1 cellular context compared by ENCODE assay signal in the genomic region with DNA sequence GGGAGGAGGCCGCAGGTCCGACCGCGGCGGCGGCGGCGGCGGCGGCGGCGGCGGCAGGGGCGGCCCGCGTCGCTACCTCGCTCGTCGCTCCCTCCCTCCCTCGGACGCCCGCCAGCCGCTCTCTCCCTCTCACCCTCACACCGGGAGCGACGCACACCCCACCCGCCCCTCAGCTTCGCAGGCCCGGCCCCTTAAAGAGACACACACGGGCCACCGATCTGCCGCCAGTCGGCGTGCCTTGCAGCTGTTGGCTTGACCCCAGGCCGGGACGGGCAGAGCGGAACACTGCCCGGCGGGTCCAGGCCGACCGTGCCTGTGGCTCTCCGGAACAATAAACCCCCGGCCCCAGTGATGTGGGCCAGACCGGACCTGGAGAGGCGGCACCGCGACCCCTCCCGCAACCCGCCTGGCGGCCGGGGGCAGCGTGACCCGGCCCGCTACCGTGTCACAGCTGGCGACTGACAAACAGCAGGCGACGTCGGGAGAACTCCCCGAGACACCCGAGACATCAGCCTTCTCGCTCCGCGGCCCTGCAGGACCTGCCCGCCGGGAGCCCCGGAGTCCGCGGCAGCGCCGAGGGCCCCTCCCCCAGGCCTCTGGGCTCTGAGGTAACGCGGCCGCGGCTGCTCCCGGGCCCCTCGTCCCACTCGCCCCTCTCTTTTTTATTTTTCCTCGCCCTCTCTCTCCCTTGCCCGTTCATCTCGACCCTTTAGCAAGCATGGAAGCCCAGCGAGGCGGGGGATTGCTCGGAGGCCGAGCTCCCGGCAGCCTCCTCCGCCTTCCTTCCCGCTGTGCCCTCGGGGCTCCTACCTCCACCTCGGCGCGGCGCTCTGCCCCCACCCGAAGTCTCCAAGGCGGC.
TF ChIP-seq lines count a peak whose summit lies in the region.

A gene with protein sequence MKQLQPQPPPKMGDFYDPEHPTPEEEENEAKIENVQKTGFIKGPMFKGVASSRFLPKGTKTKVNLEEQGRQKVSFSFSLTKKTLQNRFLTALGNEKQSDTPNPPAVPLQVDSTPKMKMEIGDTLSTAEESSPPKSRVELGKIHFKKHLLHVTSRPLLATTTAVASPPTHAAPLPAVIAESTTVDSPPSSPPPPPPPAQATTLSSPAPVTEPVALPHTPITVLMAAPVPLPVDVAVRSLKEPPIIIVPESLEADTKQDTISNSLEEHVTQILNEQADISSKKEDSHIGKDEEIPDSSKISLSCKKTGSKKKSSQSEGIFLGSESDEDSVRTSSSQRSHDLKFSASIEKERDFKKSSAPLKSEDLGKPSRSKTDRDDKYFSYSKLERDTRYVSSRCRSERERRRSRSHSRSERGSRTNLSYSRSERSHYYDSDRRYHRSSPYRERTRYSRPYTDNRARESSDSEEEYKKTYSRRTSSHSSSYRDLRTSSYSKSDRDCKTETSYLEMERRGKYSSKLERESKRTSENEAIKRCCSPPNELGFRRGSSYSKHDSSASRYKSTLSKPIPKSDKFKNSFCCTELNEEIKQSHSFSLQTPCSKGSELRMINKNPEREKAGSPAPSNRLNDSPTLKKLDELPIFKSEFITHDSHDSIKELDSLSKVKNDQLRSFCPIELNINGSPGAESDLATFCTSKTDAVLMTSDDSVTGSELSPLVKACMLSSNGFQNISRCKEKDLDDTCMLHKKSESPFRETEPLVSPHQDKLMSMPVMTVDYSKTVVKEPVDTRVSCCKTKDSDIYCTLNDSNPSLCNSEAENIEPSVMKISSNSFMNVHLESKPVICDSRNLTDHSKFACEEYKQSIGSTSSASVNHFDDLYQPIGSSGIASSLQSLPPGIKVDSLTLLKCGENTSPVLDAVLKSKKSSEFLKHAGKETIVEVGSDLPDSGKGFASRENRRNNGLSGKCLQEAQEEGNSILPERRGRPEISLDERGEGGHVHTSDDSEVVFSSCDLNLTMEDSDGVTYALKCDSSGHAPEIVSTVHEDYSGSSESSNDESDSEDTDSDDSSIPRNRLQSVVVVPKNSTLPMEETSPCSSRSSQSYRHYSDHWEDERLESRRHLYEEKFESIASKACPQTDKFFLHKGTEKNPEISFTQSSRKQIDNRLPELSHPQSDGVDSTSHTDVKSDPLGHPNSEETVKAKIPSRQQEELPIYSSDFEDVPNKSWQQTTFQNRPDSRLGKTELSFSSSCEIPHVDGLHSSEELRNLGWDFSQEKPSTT (N-terminal part only) (minus strand): TSS at position 124 of the 859 bp plus-strand sequence. CDS start 189 bp downstream, outside the sequence.

TF ChIP-seq in Ishikawa, 13 proteins besides CTCF, POLR2A, EP300 and RAD21 (continued from another document):
- TF ChIP-seq, protein P1, sequence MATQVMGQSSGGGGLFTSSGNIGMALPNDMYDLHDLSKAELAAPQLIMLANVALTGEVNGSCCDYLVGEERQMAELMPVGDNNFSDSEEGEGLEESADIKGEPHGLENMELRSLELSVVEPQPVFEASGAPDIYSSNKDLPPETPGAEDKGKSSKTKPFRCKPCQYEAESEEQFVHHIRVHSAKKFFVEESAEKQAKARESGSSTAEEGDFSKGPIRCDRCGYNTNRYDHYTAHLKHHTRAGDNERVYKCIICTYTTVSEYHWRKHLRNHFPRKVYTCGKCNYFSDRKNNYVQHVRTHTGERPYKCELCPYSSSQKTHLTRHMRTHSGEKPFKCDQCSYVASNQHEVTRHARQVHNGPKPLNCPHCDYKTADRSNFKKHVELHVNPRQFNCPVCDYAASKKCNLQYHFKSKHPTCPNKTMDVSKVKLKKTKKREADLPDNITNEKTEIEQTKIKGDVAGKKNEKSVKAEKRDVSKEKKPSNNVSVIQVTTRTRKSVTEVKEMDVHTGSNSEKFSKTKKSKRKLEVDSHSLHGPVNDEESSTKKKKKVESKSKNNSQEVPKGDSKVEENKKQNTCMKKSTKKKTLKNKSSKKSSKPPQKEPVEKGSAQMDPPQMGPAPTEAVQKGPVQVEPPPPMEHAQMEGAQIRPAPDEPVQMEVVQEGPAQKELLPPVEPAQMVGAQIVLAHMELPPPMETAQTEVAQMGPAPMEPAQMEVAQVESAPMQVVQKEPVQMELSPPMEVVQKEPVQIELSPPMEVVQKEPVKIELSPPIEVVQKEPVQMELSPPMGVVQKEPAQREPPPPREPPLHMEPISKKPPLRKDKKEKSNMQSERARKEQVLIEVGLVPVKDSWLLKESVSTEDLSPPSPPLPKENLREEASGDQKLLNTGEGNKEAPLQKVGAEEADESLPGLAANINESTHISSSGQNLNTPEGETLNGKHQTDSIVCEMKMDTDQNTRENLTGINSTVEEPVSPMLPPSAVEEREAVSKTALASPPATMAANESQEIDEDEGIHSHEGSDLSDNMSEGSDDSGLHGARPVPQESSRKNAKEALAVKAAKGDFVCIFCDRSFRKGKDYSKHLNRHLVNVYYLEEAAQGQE (IDR thresholded peaks at IDR 0.05; ENCODE audit: low read depth): no peak
- TF ChIP-seq FOXM1 (IDR thresholded peaks at IDR 0.05; ENCODE audit: borderline replicate concordance, low read depth) (peak; percentile 17; the same call in 1 of the 2 replicates), TAF1 (IDR thresholded peaks at IDR 0.05; ENCODE audit: low read depth) (peak; percentile 80), CREB1 (IDR thresholded peaks at IDR 0.05; ENCODE audit: low read depth) (peak; percentile 44; the same call in 1 of the 2 replicates), TCF12 (IDR thresholded peaks at IDR 0.05; ENCODE audit: low read depth) (no peak; the same call in 1 of the 2 replicates)
